8 cellular contexts compared by ENCODE assay signal in genomic region chr17:1004769-1005295, GRCh38. TPM values are rescaled to one million over a fixed set of nuclear protein-coding genes. Genes with fewer than 3 reads are reported as not detected.
DNase-seq lines count a peak whose midpoint lies in the region; ATAC-seq and TF ChIP-seq lines count a peak whose summit lies in the region.
"Had no signal": no experiment of that assay in that cellular context is flagged by ENCODE, and none has a peak within 500 bp of the region (broad histone marks: within the 10 kb centered on the region; RNA-seq: fewer than 3 reads in every experiment).

No MANE protein-coding gene starts in this region.

- peaks cover 5% of the 10 kb centered on the region for H3K27me3 Mint-ChIP-seq in GM23338 (ENCODE audit: insufficient read depth, low read depth, poor library complexity)
- H3K27me3 Mint-ChIP-seq in CD8-positive, alpha-beta memory T cell: no peaks in the 10 kb centered on the region

- POLR2A ChIA-PET in RWPE1 (lab: Yijun Ruan, JAX; ENCODE audit: low non-redundant PET): no interaction called here
- POLR2A ChIA-PET in CD8-positive, alpha-beta memory T cell (lab: Charles Lee): no interaction called here

- H3K4me1 ChIP-seq in GM23338 (ENCODE audit: insufficient read depth): no peaks in the 10 kb centered on the region
- peaks cover 8 to 98% (median 87%) of the 10 kb centered on the region in 3 donors for H3K4me1 ChIP-seq in gastroesophageal sphincter
- H3K4me1 ChIP-seq in skeletal muscle tissue (ENCODE audit: control insufficient read depth in 3 of 3, insufficient read depth in 3 of 3, low read length in 3 of 3): peaks cover 77 to 89% (median 79%) of the 10 kb centered on the region in 3 donors
- H3K4me1 ChIP-seq in CD8-positive, alpha-beta memory T cell (ENCODE audit: insufficient read depth, low read length): no peaks in the 10 kb centered on the region

- H4K20me1 ChIP-seq in GM23338 (replicated peaks; ENCODE audit: insufficient read depth): peaks cover 16% of the 10 kb centered on the region

- H3K4me3 Mint-ChIP-seq in GM23338: no peak overlapping the region
- no peak overlapping the region for H3K4me3 Mint-ChIP-seq in CD8-positive, alpha-beta memory T cell

- H3K36me3 Mint-ChIP-seq in GM23338 (ENCODE audit: low read depth): peaks cover 41% of the 10 kb centered on the region
- peaks cover 0 to 82% (median 3%) of the 10 kb centered on the region in 3 donors for H3K36me3 Mint-ChIP-seq in CD8-positive, alpha-beta memory T cell

- H3K4me1 Mint-ChIP-seq in GM23338: peaks cover 16% of the 10 kb centered on the region
- H3K4me1 Mint-ChIP-seq in CD8-positive, alpha-beta memory T cell: peaks cover 0 to 5% (median 3%) of the 10 kb centered on the region in 3 donors

- H3K4me3 ChIP-seq in GM23338: no peak overlapping the region
- no peak overlapping the region for H3K4me3 ChIP-seq in gastroesophageal sphincter
- peak overlapping the region in 1 of 3 donors; percentile 63 for H3K4me3 ChIP-seq in skeletal muscle tissue (ENCODE audit: low read length in 3 of 3)
- no peak overlapping the region for H3K4me3 ChIP-seq in CD8-positive, alpha-beta memory T cell (ENCODE audit: low read length)

- peaks cover 18% of the 10 kb centered on the region; the same call in 1 of the 2 replicates for H3K36me3 ChIP-seq in GM23338 (ENCODE audit: insufficient read depth)
- H3K36me3 ChIP-seq in gastroesophageal sphincter: peaks cover 0 to 80% of the 10 kb centered on the region in 2 donors
- peaks cover 33 to 47% (median 37%) of the 10 kb centered on the region in 3 donors for H3K36me3 ChIP-seq in skeletal muscle tissue (ENCODE audit: control insufficient read depth in 3 of 3, insufficient read depth in 3 of 3, low read length in 3 of 3)
- peaks cover 23% of the 10 kb centered on the region for H3K36me3 ChIP-seq in CD8-positive, alpha-beta memory T cell (ENCODE audit: insufficient read depth, low read length)

- H3K4me2 ChIP-seq in GM23338: no peak overlapping the region

- no peak overlapping the region for H2AFZ ChIP-seq in GM23338

- peak overlapping the region in 1 of 3 donors; percentile 74 for H3K9ac ChIP-seq in skeletal muscle tissue (ENCODE audit: low read depth in 1 of 3, low read length in 3 of 3)

- TF ChIP-seq POLR2A in gastroesophageal sphincter (IDR thresholded peaks at IDR 0.05): no peak

- no peak for TF ChIP-seq EP300 in gastroesophageal sphincter (IDR thresholded peaks at IDR 0.05)

- H3F3A ChIP-seq in GM23338 (replicated peaks; ENCODE audit: low read depth): peaks cover 12% of the 10 kb centered on the region; the same call in 1 of the 2 replicates

- no peaks in the 10 kb centered on the region for H3K9me2 ChIP-seq in GM23338 (ENCODE audit: insufficient read depth)

- WGBS in gastroesophageal sphincter (ENCODE audit: low coverage in 1 of 2), 2 donors: 30% methylated on average over 4 of the region's 13 CpGs; no CpG with 5 or more reads in 1 of the 2 donors

- DNase-seq in GM23338 (ENCODE audit: low spot score) (no peak), RWPE1 (ENCODE audit: low spot score) (no peak), AG08396 (ENCODE audit: low spot score) (no peak), HUDEP-2 (lab: John Stamatoyannopoulos, UW; ENCODE audit: unreplicated experiment in 76 of 76) (no peak)
- DNase-seq in CD8-positive, alpha-beta memory T cell: no peak
- DNase-seq: effector memory CD4-positive, alpha-beta T cell had no signal

- H3K27ac ChIP-seq in GM23338 (ENCODE audit: low read depth): 0 out of 2 replicates have a peak overlapping the region, but pooled peaks have one; percentile 63
- H3K27ac ChIP-seq in RWPE1: peak overlapping the region; percentile 78
- H3K27ac ChIP-seq in gastroesophageal sphincter: peak overlapping the region in 3 of 4 donors; percentile 89 to 96 (median 89)
- peak overlapping the region; percentile 0 for H3K27ac ChIP-seq in skeletal muscle tissue (ENCODE audit: low read depth, low read length)
- H3K27ac ChIP-seq in CD8-positive, alpha-beta memory T cell (ENCODE audit: low read depth, low read length): no peak overlapping the region

- H3K79me2 ChIP-seq in GM23338 (replicated peaks; ENCODE audit: insufficient read depth): no peaks in the 10 kb centered on the region; the same call in 1 of the 2 replicates

- H3K9me3 ChIP-seq in gastroesophageal sphincter: no peaks in the 10 kb centered on the region
- no peaks in the 10 kb centered on the region for H3K9me3 ChIP-seq in skeletal muscle tissue (ENCODE audit: control insufficient read depth in 3 of 3, low read length in 3 of 3)
- H3K9me3 ChIP-seq in CD8-positive, alpha-beta memory T cell (ENCODE audit: low read length): no peaks in the 10 kb centered on the region

- peak overlapping the region; percentile 87 for H3K27ac Mint-ChIP-seq in GM23338
- no peak overlapping the region for H3K27ac Mint-ChIP-seq in CD8-positive, alpha-beta memory T cell

- H3K9me3 Mint-ChIP-seq in GM23338: no peaks in the 10 kb centered on the region; the same call in 2 of the 3 replicates
- no peaks in the 10 kb centered on the region for H3K9me3 Mint-ChIP-seq in CD8-positive, alpha-beta memory T cell

- ATAC-seq in GM23338 (peak; percentile 11; the same call in 1 of the 3 replicates), gastroesophageal sphincter (no peak)

- CTCF ChIA-PET in RWPE1 (lab: Yijun Ruan, JAX): no interaction called here
- CTCF ChIA-PET in CD8-positive, alpha-beta memory T cell (lab: Charles Lee): no interaction called here

- TF ChIP-seq CTCF in GM23338 (conservative IDR thresholded peaks at IDR 0.05; ENCODE audit: low read depth in 2 of 2) (no peak), RWPE1 (conservative IDR thresholded peaks at IDR 0.05; ENCODE audit: low read depth) (no peak), gastroesophageal sphincter (IDR thresholded peaks at IDR 0.05) (no peak)

- H3K27me3 ChIP-seq in GM23338 (ENCODE audit: insufficient read depth) (no peaks in the 10 kb centered on the region), gastroesophageal sphincter (no peaks in the 10 kb centered on the region), skeletal muscle tissue (ENCODE audit: control insufficient read depth in 3 of 3, insufficient read depth in 3 of 3, low read length in 3 of 3) (no peaks in the 10 kb centered on the region)
- no peaks in the 10 kb centered on the region for H3K27me3 ChIP-seq in CD8-positive, alpha-beta memory T cell (ENCODE audit: insufficient read depth, low read length, poor library complexity, severe bottlenecking)

TF ChIP-seq in GM23338, 12 proteins besides CTCF, POLR2A, EP300 and RAD21 (continues in another document):
- TF ChIP-seq NANOG (IDR thresholded peaks at IDR 0.05; ENCODE audit: borderline replicate concordance) (no peak), EZH2 (IDR thresholded peaks at IDR 0.05; ENCODE audit: low read depth, unreplicated experiment) (no peak), STAT1 (IDR thresholded peaks at IDR 0.05; ENCODE audit: unreplicated experiment) (no peak), ZNF331 (CRISPR knock-in tag; IDR thresholded peaks at IDR 0.05; ENCODE audit: low read depth) (no peak)

RNA-seq across cellular contexts. Expression of gene TIMM22, which starts 7.9 kb away (rescaled TPM):
- 23.1 and 24.4 TPM in 2 replicates for total RNA-seq in GM23338 (2014; rRNA removed; shearing (Covaris generic))
- polyA plus RNA-seq in GM23338 (2016; fragmentation: Nextera tagmentation; extraction: Ambion mirVana): 20.2 and 21.9 TPM in 2 replicates
- total RNA-seq in gastroesophageal sphincter: 10 to 100 TPM; 13.7 to 20.9 (median 16.0) TPM
- total RNA-seq in skeletal muscle tissue: 15.1 TPM
- total RNA-seq in CD8-positive, alpha-beta memory T cell: 10 to 100 TPM; 19.9 to 21.5 TPM
- 29.2 TPM for polyA plus RNA-seq in CD8-positive, alpha-beta memory T cell

RNA-seq across cellular contexts. Expression of gene NXN, which starts 25.3 kb away (rescaled TPM):
- total RNA-seq in GM23338 (2014; rRNA removed; shearing (Covaris generic)): 90.4 and 105 TPM in 2 replicates
- polyA plus RNA-seq in GM23338 (2016; fragmentation: Nextera tagmentation; extraction: Ambion mirVana): 31.8 and 36.2 TPM in 2 replicates
- total RNA-seq in gastroesophageal sphincter: 100 to 1,000 TPM in 1 of 4 donors, 10 to 100 TPM in 3; 39.6 to 103 (median 59.1) TPM
- 33.9 TPM for total RNA-seq in skeletal muscle tissue
- under 1 TPM; 0.31 to 0.42 TPM for total RNA-seq in CD8-positive, alpha-beta memory T cell
- polyA plus RNA-seq in CD8-positive, alpha-beta memory T cell: 0.08 TPM

Comparison
In these comparisons a context has a peak if more than half of its experiments do, and no peak if none do; other contexts are left out.
1. RNA of gene NXN, which starts 25.3 kb away (total RNA-seq): 90.4 to 105 TPM in GM23338, 39.6 to 103 TPM in gastroesophageal sphincter and 33.9 TPM in skeletal muscle tissue (single experiment); 0.31 to 0.42 TPM in CD8-positive, alpha-beta memory T cell; every median in the first group is over 10 times any median in the second.